In the genomic region with DNA sequence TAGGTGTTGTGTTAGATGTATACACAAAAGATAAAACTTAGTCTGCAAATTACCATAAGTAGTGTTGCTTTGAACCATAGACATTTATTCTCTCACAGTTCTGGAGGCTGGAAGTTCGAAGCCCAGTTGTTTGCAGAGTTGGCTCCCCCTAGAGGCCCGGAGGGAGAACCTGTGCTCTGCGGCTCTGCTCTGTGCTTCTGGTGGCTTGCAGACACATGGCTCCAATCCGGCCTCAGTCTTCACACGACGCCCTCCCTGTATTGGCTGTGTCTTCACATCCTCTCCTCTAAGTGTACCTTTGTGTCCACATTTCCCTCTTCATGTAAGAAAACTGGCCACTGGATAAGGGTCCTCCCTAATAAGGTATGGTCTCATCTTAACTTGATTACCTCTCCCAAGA, we compare ENCODE assay signal across 1 cellular context.
TF ChIP-seq lines count a peak whose summit lies in the region.

No MANE protein-coding gene starts in this region.

TF ChIP-seq in H1, 55 proteins besides CTCF, POLR2A, EP300 and RAD21 (continued from another document):
- TF ChIP-seq, protein P1, sequence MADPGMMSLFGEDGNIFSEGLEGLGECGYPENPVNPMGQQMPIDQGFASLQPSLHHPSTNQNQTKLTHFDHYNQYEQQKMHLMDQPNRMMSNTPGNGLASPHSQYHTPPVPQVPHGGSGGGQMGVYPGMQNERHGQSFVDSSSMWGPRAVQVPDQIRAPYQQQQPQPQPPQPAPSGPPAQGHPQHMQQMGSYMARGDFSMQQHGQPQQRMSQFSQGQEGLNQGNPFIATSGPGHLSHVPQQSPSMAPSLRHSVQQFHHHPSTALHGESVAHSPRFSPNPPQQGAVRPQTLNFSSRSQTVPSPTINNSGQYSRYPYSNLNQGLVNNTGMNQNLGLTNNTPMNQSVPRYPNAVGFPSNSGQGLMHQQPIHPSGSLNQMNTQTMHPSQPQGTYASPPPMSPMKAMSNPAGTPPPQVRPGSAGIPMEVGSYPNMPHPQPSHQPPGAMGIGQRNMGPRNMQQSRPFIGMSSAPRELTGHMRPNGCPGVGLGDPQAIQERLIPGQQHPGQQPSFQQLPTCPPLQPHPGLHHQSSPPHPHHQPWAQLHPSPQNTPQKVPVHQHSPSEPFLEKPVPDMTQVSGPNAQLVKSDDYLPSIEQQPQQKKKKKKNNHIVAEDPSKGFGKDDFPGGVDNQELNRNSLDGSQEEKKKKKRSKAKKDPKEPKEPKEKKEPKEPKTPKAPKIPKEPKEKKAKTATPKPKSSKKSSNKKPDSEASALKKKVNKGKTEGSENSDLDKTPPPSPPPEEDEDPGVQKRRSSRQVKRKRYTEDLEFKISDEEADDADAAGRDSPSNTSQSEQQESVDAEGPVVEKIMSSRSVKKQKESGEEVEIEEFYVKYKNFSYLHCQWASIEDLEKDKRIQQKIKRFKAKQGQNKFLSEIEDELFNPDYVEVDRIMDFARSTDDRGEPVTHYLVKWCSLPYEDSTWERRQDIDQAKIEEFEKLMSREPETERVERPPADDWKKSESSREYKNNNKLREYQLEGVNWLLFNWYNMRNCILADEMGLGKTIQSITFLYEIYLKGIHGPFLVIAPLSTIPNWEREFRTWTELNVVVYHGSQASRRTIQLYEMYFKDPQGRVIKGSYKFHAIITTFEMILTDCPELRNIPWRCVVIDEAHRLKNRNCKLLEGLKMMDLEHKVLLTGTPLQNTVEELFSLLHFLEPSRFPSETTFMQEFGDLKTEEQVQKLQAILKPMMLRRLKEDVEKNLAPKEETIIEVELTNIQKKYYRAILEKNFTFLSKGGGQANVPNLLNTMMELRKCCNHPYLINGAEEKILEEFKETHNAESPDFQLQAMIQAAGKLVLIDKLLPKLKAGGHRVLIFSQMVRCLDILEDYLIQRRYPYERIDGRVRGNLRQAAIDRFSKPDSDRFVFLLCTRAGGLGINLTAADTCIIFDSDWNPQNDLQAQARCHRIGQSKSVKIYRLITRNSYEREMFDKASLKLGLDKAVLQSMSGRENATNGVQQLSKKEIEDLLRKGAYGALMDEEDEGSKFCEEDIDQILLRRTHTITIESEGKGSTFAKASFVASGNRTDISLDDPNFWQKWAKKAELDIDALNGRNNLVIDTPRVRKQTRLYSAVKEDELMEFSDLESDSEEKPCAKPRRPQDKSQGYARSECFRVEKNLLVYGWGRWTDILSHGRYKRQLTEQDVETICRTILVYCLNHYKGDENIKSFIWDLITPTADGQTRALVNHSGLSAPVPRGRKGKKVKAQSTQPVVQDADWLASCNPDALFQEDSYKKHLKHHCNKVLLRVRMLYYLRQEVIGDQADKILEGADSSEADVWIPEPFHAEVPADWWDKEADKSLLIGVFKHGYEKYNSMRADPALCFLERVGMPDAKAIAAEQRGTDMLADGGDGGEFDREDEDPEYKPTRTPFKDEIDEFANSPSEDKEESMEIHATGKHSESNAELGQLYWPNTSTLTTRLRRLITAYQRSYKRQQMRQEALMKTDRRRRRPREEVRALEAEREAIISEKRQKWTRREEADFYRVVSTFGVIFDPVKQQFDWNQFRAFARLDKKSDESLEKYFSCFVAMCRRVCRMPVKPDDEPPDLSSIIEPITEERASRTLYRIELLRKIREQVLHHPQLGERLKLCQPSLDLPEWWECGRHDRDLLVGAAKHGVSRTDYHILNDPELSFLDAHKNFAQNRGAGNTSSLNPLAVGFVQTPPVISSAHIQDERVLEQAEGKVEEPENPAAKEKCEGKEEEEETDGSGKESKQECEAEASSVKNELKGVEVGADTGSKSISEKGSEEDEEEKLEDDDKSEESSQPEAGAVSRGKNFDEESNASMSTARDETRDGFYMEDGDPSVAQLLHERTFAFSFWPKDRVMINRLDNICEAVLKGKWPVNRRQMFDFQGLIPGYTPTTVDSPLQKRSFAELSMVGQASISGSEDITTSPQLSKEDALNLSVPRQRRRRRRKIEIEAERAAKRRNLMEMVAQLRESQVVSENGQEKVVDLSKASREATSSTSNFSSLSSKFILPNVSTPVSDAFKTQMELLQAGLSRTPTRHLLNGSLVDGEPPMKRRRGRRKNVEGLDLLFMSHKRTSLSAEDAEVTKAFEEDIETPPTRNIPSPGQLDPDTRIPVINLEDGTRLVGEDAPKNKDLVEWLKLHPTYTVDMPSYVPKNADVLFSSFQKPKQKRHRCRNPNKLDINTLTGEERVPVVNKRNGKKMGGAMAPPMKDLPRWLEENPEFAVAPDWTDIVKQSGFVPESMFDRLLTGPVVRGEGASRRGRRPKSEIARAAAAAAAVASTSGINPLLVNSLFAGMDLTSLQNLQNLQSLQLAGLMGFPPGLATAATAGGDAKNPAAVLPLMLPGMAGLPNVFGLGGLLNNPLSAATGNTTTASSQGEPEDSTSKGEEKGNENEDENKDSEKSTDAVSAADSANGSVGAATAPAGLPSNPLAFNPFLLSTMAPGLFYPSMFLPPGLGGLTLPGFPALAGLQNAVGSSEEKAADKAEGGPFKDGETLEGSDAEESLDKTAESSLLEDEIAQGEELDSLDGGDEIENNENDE (IDR thresholded peaks at IDR 0.05; ENCODE audit: insufficient replicate concordance, low read length) = no peak
- TF ChIP-seq POU5F1 (IDR thresholded peaks at IDR 0.05; ENCODE audit: low read depth, low read length) = no peak
- no peak for TF ChIP-seq KDM5A (IDR thresholded peaks at IDR 0.05; ENCODE audit: low read length)
- no peak for TF ChIP-seq SP4 (IDR thresholded peaks at IDR 0.05; ENCODE audit: low read length)
- TF ChIP-seq RNF2 (IDR thresholded peaks at IDR 0.05; ENCODE audit: borderline replicate concordance, low read depth, low read length, missing control alignments, poor library complexity, severe bottlenecking) = no peak
- no peak for TF ChIP-seq CREB1 (IDR thresholded peaks at IDR 0.05)
- TF ChIP-seq, protein P2, sequence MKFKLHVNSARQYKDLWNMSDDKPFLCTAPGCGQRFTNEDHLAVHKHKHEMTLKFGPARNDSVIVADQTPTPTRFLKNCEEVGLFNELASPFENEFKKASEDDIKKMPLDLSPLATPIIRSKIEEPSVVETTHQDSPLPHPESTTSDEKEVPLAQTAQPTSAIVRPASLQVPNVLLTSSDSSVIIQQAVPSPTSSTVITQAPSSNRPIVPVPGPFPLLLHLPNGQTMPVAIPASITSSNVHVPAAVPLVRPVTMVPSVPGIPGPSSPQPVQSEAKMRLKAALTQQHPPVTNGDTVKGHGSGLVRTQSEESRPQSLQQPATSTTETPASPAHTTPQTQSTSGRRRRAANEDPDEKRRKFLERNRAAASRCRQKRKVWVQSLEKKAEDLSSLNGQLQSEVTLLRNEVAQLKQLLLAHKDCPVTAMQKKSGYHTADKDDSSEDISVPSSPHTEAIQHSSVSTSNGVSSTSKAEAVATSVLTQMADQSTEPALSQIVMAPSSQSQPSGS (IDR thresholded peaks at IDR 0.05; ENCODE audit: low read length) = no peak
- no peak for TF ChIP-seq CHD2 (IDR thresholded peaks at IDR 0.05; ENCODE audit: low read length)
- no peak for TF ChIP-seq TCF12 (IDR thresholded peaks at IDR 0.05; ENCODE audit: low read depth, low read length)
- no peak for TF ChIP-seq HDAC6 (IDR thresholded peaks at IDR 0.05; ENCODE audit: low read depth, low read length)
- TF ChIP-seq PHF8 (conservative IDR thresholded peaks at IDR 0.05; ENCODE audit: low read depth, low read length) = no peak
- TF ChIP-seq, protein P3, sequence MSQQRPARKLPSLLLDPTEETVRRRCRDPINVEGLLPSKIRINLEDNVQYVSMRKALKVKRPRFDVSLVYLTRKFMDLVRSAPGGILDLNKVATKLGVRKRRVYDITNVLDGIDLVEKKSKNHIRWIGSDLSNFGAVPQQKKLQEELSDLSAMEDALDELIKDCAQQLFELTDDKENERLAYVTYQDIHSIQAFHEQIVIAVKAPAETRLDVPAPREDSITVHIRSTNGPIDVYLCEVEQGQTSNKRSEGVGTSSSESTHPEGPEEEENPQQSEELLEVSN (IDR thresholded peaks at IDR 0.05) = peak; percentile 92
- TF ChIP-seq FOSL1 (IDR thresholded peaks at IDR 0.05; ENCODE audit: insufficient read depth, low read depth, low read length) = no peak
- no peak for TF ChIP-seq TEAD4 (IDR thresholded peaks at IDR 0.05; ENCODE audit: low read depth, low read length)
- no peak for TF ChIP-seq SUZ12 (IDR thresholded peaks at IDR 0.05; ENCODE audit: low read length)
- TF ChIP-seq GABPA (IDR thresholded peaks at IDR 0.05; ENCODE audit: borderline replicate concordance, insufficient read depth, low read length) = no peak
- no peak for TF ChIP-seq HDAC2 (IDR thresholded peaks at IDR 0.05; ENCODE audit: borderline replicate concordance in 1 of 2, low read depth in 2 of 2, low read length in 2 of 2)
- no peak for TF ChIP-seq BACH1 (IDR thresholded peaks at IDR 0.05; ENCODE audit: low read length)
- TF ChIP-seq, protein P4, sequence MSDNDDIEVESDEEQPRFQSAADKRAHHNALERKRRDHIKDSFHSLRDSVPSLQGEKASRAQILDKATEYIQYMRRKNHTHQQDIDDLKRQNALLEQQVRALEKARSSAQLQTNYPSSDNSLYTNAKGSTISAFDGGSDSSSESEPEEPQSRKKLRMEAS (IDR thresholded peaks at IDR 0.05) = peak; percentile 97
- peak; percentile 40 for TF ChIP-seq SP2 (IDR thresholded peaks at IDR 0.05; ENCODE audit: low read length)
- no peak for TF ChIP-seq KDM4A (IDR thresholded peaks at IDR 0.05; ENCODE audit: low read depth, low read length, severe bottlenecking)
- TF ChIP-seq EGR1 (IDR thresholded peaks at IDR 0.05; ENCODE audit: borderline replicate concordance, low read depth, low read length) = peak; percentile 32; the same call in 1 of the 2 replicates
- no peak for TF ChIP-seq TBP (IDR thresholded peaks at IDR 0.05; ENCODE audit: low read depth, low read length)
- no peak for TF ChIP-seq JUN (IDR thresholded peaks at IDR 0.05; ENCODE audit: low read depth, low read length)
- TF ChIP-seq ZNF274 (IDR thresholded peaks at IDR 0.05; ENCODE audit: borderline replicate concordance, extremely low read depth, low read length) = no peak
- TF ChIP-seq SIX5 (IDR thresholded peaks at IDR 0.05; ENCODE audit: low read depth, low read length) = no peak
TF ChIP-seq in H1: peak in this region for 4.
